Comparison of ENCODE assay signal across 13 cellular contexts in the genomic region with DNA sequence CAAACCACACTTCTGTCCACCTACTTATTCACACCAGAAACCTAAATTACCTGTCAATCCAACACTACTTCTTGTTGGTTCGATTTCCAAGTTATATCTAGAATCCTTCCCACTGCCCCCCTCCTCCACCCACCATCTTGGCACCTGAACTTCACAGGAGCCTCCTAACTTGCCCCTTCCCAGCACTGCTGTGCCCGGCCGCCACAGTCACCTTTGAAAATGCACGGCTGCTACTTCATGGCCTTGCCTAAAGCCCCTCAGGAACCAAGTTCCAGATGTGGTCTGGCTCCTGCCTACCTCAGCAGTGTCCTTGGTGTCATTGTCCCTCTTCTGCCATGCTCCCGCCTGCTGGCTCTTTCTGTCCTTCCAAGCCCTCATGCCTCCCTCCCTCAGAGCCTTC. TPM values are rescaled to one million over a fixed set of nuclear protein-coding genes. Genes with fewer than 3 reads are reported as not detected.
DNase-seq lines count a peak whose midpoint lies in the region; ATAC-seq lines count a peak whose summit lies in the region.
"Had no signal": no experiment of that assay in that cellular context is flagged by ENCODE, and none has a peak within 500 bp of the region (broad histone marks: within the 10 kb centered on the region; RNA-seq: fewer than 3 reads in every experiment).

No MANE protein-coding gene starts in this region.

- POLR2A ChIA-PET in activated CD8-positive, alpha-beta T cell treated with anti-CD3 and anti-CD28 coated beads, Interleukin-2, amount 10 ng/mL, durations not matched to agents 7 days and 5 days (lab: Charles Lee) = no interaction called here

- H3K27me3 Mint-ChIP-seq in activated naive CD4-positive, alpha-beta T cell treated with anti-CD3 and anti-CD28 coated beads for 36 hours (ENCODE audit: low read depth) = no peaks in the 10 kb centered on the region
- no peaks in the 10 kb centered on the region for H3K27me3 Mint-ChIP-seq in activated CD8-positive, alpha-beta T cell treated with anti-CD3 and anti-CD28 coated beads, Interleukin-2, amount 10 ng/mL, durations not matched to agents 7 days and 5 days (ENCODE audit: low read depth)

- H3K27ac Mint-ChIP-seq in activated naive CD4-positive, alpha-beta T cell treated with anti-CD3 and anti-CD28 coated beads, Interleukin-2, amount 50 U/mL, for 72 hours = peak overlapping the region; percentile 3 to 72
- H3K27ac Mint-ChIP-seq in activated naive CD4-positive, alpha-beta T cell treated with anti-CD3 and anti-CD28 coated beads for 36 hours = no peak overlapping the region
- H3K27ac Mint-ChIP-seq in activated CD8-positive, alpha-beta T cell treated with anti-CD3 and anti-CD28 coated beads, Interleukin-2, amount 10 ng/mL, durations not matched to agents 7 days and 5 days = peak overlapping the region; percentile 63

- H3K9me3 Mint-ChIP-seq in activated naive CD4-positive, alpha-beta T cell treated with anti-CD3 and anti-CD28 coated beads, Interleukin-2, amount 50 U/mL, for 72 hours = no peaks in the 10 kb centered on the region
- no peaks in the 10 kb centered on the region for H3K9me3 Mint-ChIP-seq in activated naive CD4-positive, alpha-beta T cell treated with anti-CD3 and anti-CD28 coated beads for 36 hours
- no peaks in the 10 kb centered on the region for H3K9me3 Mint-ChIP-seq in activated CD8-positive, alpha-beta T cell treated with anti-CD3 and anti-CD28 coated beads, Interleukin-2, amount 10 ng/mL, durations not matched to agents 7 days and 5 days (ENCODE audit: insufficient read depth)

- DNase-seq in activated naive CD4-positive, alpha-beta T cell treated with anti-CD3 and anti-CD28 coated beads, Interleukin-2, amount 50 U/mL, for 72 hours (ENCODE audit: low spot score in 2 of 2) = peak in 1 of 2 donors; percentile 42
- no peak for DNase-seq in activated naive CD4-positive, alpha-beta T cell treated with anti-CD3 and anti-CD28 coated beads for 36 hours
- no peak for DNase-seq in activated CD8-positive, alpha-beta T cell treated with anti-CD3 and anti-CD28 coated beads, Interleukin-2, amount 10 ng/mL, durations not matched to agents 7 days and 5 days
- DNase-seq in substantia nigra (lab: John Stamatoyannopoulos, UW) = no peak
- no peak for DNase-seq in stimulated activated CD8-positive, alpha-beta memory T cell treated with anti-CD3 and anti-CD28 coated beads, Interleukin-4, amount 100 ng/mL, for 48 hours
- DNase-seq: activated naive CD4-positive, alpha-beta T cell treated with anti-CD3 and anti-CD28 coated beads, Interleukin-2, amount 50 U/mL, for 16 hours; midbrain; OCI-M1; SK-N-SH had no signal

- H3K4me1 Mint-ChIP-seq in activated naive CD4-positive, alpha-beta T cell treated with anti-CD3 and anti-CD28 coated beads for 36 hours (ENCODE audit: low read depth) = peaks cover 50% of the 10 kb centered on the region
- peaks cover 46% of the 10 kb centered on the region for H3K4me1 Mint-ChIP-seq in activated CD8-positive, alpha-beta T cell treated with anti-CD3 and anti-CD28 coated beads, Interleukin-2, amount 10 ng/mL, durations not matched to agents 7 days and 5 days (ENCODE audit: low read depth)

- CTCF ChIA-PET in activated naive CD4-positive, alpha-beta T cell treated with anti-CD3 and anti-CD28 coated beads for 36 hours (lab: Charles Lee) = interaction anchor here (0.7 to 1.6 kb wide), 2 partner anchors 222 to 397 kb away, joined by 3 to 5 read pairs; no protein-coding TSS in a partner anchor
- CTCF ChIA-PET in activated CD8-positive, alpha-beta T cell treated with anti-CD3 and anti-CD28 coated beads, Interleukin-2, amount 10 ng/mL, durations not matched to agents 7 days and 5 days (lab: Charles Lee) = interaction anchor here (1.2 kb wide), 1 partner anchor 70 kb away, joined by 7 read pairs; no protein-coding TSS in a partner anchor

- H3K27ac ChIP-seq in layer of hippocampus (ENCODE audit: low read depth, low read length) (peak overlapping the region; percentile 97), substantia nigra (ENCODE audit: low read depth, low read length, poor library complexity, severe bottlenecking) (peak overlapping the region; percentile 95)
- H3K27ac ChIP-seq: ovary had no signal

- intact Hi-C loops in activated naive CD4-positive, alpha-beta T cell treated with anti-CD3 and anti-CD28 coated beads for 36 hours (cut with micrococcal nuclease) = loop anchor here (10.0 kb wide), 1 partner anchor 299 kb away; the partner anchor contains the start of gene FITM2

- no peaks in the 10 kb centered on the region for H3K27me3 ChIP-seq in layer of hippocampus (ENCODE audit: control insufficient read depth, insufficient read depth, low read length)
- H3K27me3 ChIP-seq: ovary had no signal

- no peak for ATAC-seq in activated naive CD4-positive, alpha-beta T cell treated with anti-CD3 and anti-CD28 coated beads, Interleukin-2, amount 50 U/mL, for 72 hours
- no peak for ATAC-seq in activated CD8-positive, alpha-beta T cell treated with anti-CD3 and anti-CD28 coated beads, Interleukin-2, amount 10 ng/mL, durations not matched to agents 7 days and 5 days
- ATAC-seq in HG02885 (IDR thresholded peaks at IDR 0.05; ENCODE audit: poor library complexity, unreplicated experiment) (no peak), GM21723 (IDR thresholded peaks at IDR 0.05; ENCODE audit: unreplicated experiment) (no peak)

- H3K36me3 Mint-ChIP-seq in activated naive CD4-positive, alpha-beta T cell treated with anti-CD3 and anti-CD28 coated beads, Interleukin-2, amount 50 U/mL, for 72 hours = no peaks in the 10 kb centered on the region
- H3K36me3 Mint-ChIP-seq in activated naive CD4-positive, alpha-beta T cell treated with anti-CD3 and anti-CD28 coated beads for 36 hours (ENCODE audit: low read depth) = peaks cover 6% of the 10 kb centered on the region
- peaks cover 24% of the 10 kb centered on the region for H3K36me3 Mint-ChIP-seq in activated CD8-positive, alpha-beta T cell treated with anti-CD3 and anti-CD28 coated beads, Interleukin-2, amount 10 ng/mL, durations not matched to agents 7 days and 5 days (ENCODE audit: low read depth)

- H3K4me3 Mint-ChIP-seq in activated naive CD4-positive, alpha-beta T cell treated with anti-CD3 and anti-CD28 coated beads for 36 hours = no peak overlapping the region
- H3K4me3 Mint-ChIP-seq in activated CD8-positive, alpha-beta T cell treated with anti-CD3 and anti-CD28 coated beads, Interleukin-2, amount 10 ng/mL, durations not matched to agents 7 days and 5 days = no peak overlapping the region

RNA-seq across cellular contexts. Expression of gene PKIG, which starts 31.2 kb away (rescaled TPM):
- total RNA-seq in activated naive CD4-positive, alpha-beta T cell treated with anti-CD3 and anti-CD28 coated beads, Interleukin-2, amount 50 U/mL, for 72 hours = 10 to 100 TPM in 1 of 2 donors, 1 to 10 TPM in 1; 2.0 to 10.5 TPM
- 1 to 10 TPM; 4.6 to 4.7 TPM for total RNA-seq in activated naive CD4-positive, alpha-beta T cell treated with anti-CD3 and anti-CD28 coated beads for 36 hours
- total RNA-seq in activated CD8-positive, alpha-beta T cell treated with anti-CD3 and anti-CD28 coated beads, Interleukin-2, amount 10 ng/mL, durations not matched to agents 7 days and 5 days = 1 to 10 TPM; 2.1 to 2.2 TPM

RNA-seq across cellular contexts. Expression of gene ADA, which starts 37.9 kb away (rescaled TPM):
- 10 to 100 TPM; 33.4 to 54.9 TPM for total RNA-seq in activated naive CD4-positive, alpha-beta T cell treated with anti-CD3 and anti-CD28 coated beads, Interleukin-2, amount 50 U/mL, for 72 hours
- total RNA-seq in activated naive CD4-positive, alpha-beta T cell treated with anti-CD3 and anti-CD28 coated beads for 36 hours = 10 to 100 TPM; 54.6 to 54.9 TPM
- total RNA-seq in activated CD8-positive, alpha-beta T cell treated with anti-CD3 and anti-CD28 coated beads, Interleukin-2, amount 10 ng/mL, durations not matched to agents 7 days and 5 days = 100 to 1,000 TPM; 110 to 112 TPM
